17 cellular contexts compared by ENCODE assay signal in genomic region chr16:66309-67182, GRCh38. TPM values are rescaled to one million over a fixed set of nuclear protein-coding genes. Genes with fewer than 3 reads are reported as not detected.
DNase-seq lines count a peak whose midpoint lies in the region; ATAC-seq, FAIRE-seq and TF ChIP-seq lines count a peak whose summit lies in the region.
"Had no signal": no experiment of that assay in that cellular context is flagged by ENCODE, and none has a peak within 500 bp of the region (broad histone marks: within the 10 kb centered on the region; RNA-seq: fewer than 3 reads in every experiment).

No MANE protein-coding gene starts in this region.

- H3K9ac ChIP-seq in K562 (ENCODE audit: insufficient read depth in 1 of 2, low read depth in 2 of 2, low read length in 2 of 2), result peak overlapping the region in 1 of 2 experiments; percentile 37; a peak in 2 of 4 replicates

- H2AFZ ChIP-seq in K562 (ENCODE audit: low read depth, low read length), result no peak overlapping the region
- no peak overlapping the region for H2AFZ ChIP-seq in hepatocyte

- TF ChIP-seq POLR2A in K562 (conservative IDR thresholded peaks at IDR 0.05), result no peak
- no peak for TF ChIP-seq POLR2A in GM12892 (IDR thresholded peaks at IDR 0.05; ENCODE audit: low read depth, low read length)

- DNase-seq in left cardiac atrium (peak; percentile 19), Right ventricle myocardium inferior (ENCODE audit: missing footprints) (no peak), K562 (ENCODE audit: extremely low read depth in 1 of 4, low spot score in 3 of 4) (no peak), hepatocyte (ENCODE audit: low spot score) (no peak), substantia nigra (lab: John Stamatoyannopoulos, UW) (peak in 1 of 49 donors; percentile 73), GM12892 (ENCODE audit: insufficient read length) (no peak), amygdala (lab: John Stamatoyannopoulos, UW) (no peak)
- DNase-seq: cortex of kidney, SIG-M5 had no signal

- no peaks in the 10 kb centered on the region for H3K9me2 ChIP-seq in hepatocyte (replicated peaks; ENCODE audit: insufficient read depth)

- H3K9me1 ChIP-seq in K562 (ENCODE audit: control insufficient read depth, insufficient read depth, low read length), result no peaks in the 10 kb centered on the region

- H3K27me3 ChIP-seq in K562 (ENCODE audit: control insufficient read depth in 2 of 2, insufficient read depth in 2 of 2, low read length in 2 of 2) (no peaks in the 10 kb centered on the region), hepatocyte (no peaks in the 10 kb centered on the region)

- FAIRE-seq in K562 (lab: Jason Lieb, UNC), result peak; percentile 6
- FAIRE-seq in GM12892 (lab: Jason Lieb, UNC), result no peak
- FAIRE-seq: bronchial epithelial cell, small intestine, urothelium cell line had no signal

- intact Hi-C loops in left cardiac atrium (cut with DNase I), result no loop called here
- intact Hi-C loops in Right ventricle myocardium inferior (cut with DNase I), result no loop called here
- intact Hi-C loops in K562 (cut with micrococcal nuclease), result no loop called here

- H3K27ac ChIP-seq in K562 (ENCODE audit: extremely low read depth, low read depth, low read length), result no peak overlapping the region
- no peak overlapping the region for H3K27ac ChIP-seq in hepatocyte
- peak overlapping the region; percentile 38 for H3K27ac ChIP-seq in substantia nigra (ENCODE audit: low read depth, low read length, poor library complexity, severe bottlenecking)
- H3K27ac ChIP-seq: VCaP had no signal

- POLR2A ChIA-PET in K562 (lab: Yijun Ruan, JAX), result interaction anchor here (0.6 to 1.7 kb wide), 10 partner anchors 9 to 584 kb away, joined by 3 to 8 read pairs (median 4); partner anchors contain the start of genes HBQ1 and POLR3K

- ATAC-seq in left cardiac atrium (no peak), Right ventricle myocardium inferior (no peak), K562 (no peak), HG02678 (IDR thresholded peaks at IDR 0.05; ENCODE audit: unreplicated experiment) (no peak)

- H3K4me3 ChIP-seq in K562 (no peak overlapping the region), hepatocyte (no peak overlapping the region)
- H3K4me3 ChIP-seq: heart left ventricle, lung had no signal

- H3K4me2 ChIP-seq in K562 (ENCODE audit: insufficient read depth, low read length), result no peak overlapping the region
- peak overlapping the region; percentile 52 for H3K4me2 ChIP-seq in hepatocyte

- in situ Hi-C loops in K562 (cut with MboI), result no loop called here

- no peak for TF ChIP-seq EP300 in K562 (IDR thresholded peaks at IDR 0.05; ENCODE audit: low read length)

- no peak for TF ChIP-seq CTCF in K562 (IDR thresholded peaks at IDR 0.05 in 2 of 3, conservative IDR thresholded peaks at IDR 0.05 in 1 of 3; ENCODE audit: insufficient read depth in 2 of 3, low read depth in 1 of 3, low read length in 3 of 3)
- no peak for TF ChIP-seq CTCF in hepatocyte (IDR thresholded peaks at IDR 0.05; ENCODE audit: poor library complexity)

- peaks cover 10% of the 10 kb centered on the region for H4K20me1 ChIP-seq in K562 (replicated peaks; ENCODE audit: control insufficient read depth, insufficient read depth, low read length)
- peaks cover 50% of the 10 kb centered on the region for H4K20me1 ChIP-seq in hepatocyte (ENCODE audit: insufficient read depth, poor library complexity, severe bottlenecking)

- H3K79me2 ChIP-seq in K562 (ENCODE audit: control insufficient read depth, insufficient read depth, low read length) (no peaks in the 10 kb centered on the region), hepatocyte (peaks cover 54% of the 10 kb centered on the region)

- no peak for TF ChIP-seq RAD21 in K562 (CRISPR knock-in tag; conservative IDR thresholded peaks at IDR 0.05 in 1 of 2, IDR thresholded peaks at IDR 0.05 in 1 of 2)

- H3K4me1 ChIP-seq in K562 (replicated peaks in 1 of 2; ENCODE audit: control insufficient read depth in 2 of 2, insufficient read depth in 2 of 2, low read length in 2 of 2), result peaks cover 0 to 58% of the 10 kb centered on the region in 2 experiments; a peak in 3 of 5 replicates
- H3K4me1 ChIP-seq in hepatocyte (ENCODE audit: insufficient read depth), result peaks cover 26% of the 10 kb centered on the region

- H3K36me3 ChIP-seq in K562 (ENCODE audit: control insufficient read depth, insufficient read depth, low read length) (no peaks in the 10 kb centered on the region), hepatocyte (replicated peaks; ENCODE audit: insufficient read depth, low read depth) (no peaks in the 10 kb centered on the region)

- no peaks in the 10 kb centered on the region for H3K9me3 ChIP-seq in K562 (replicated peaks; ENCODE audit: control insufficient read depth, insufficient read depth, low read depth, low read length)
- H3K9me3 ChIP-seq in hepatocyte (ENCODE audit: low read depth), result no peaks in the 10 kb centered on the region
- H3K9me3 ChIP-seq: heart left ventricle had no signal

- CTCF ChIA-PET in K562 (lab: Yijun Ruan, JAX; ENCODE audit: low intra/inter-chr PET ratio), result interaction anchor here (0.8 to 7.3 kb wide), 4 partner anchors 30 to 296 kb away, joined by 3 to 125 read pairs (median 24); partner anchors contain the start of gene HBQ1

- WGBS in K562 (ENCODE audit: insufficient coverage, low coverage, missing lambda C conversion rate), result 54% methylated on average over 13 of the region's 13 CpGs
- 91% methylated on average over 13 of the region's 13 CpGs for WGBS in hepatocyte (ENCODE audit: low lambda C conversion rate, missing lambda C conversion rate)

- no TSS peak for BruUV-seq in K562 (replicated peaks; lab: Mats Ljungman, UMichigan)

RNA-seq across cellular contexts. Expression of gene RHBDF1, which starts 5.9 kb away (rescaled TPM):
- total RNA-seq in left cardiac atrium (10 to 100 TPM; 15.5 to 22.1 TPM), Right ventricle myocardium inferior (24.5 TPM), K562 (2014; rRNA removed) (4.5 and 5.9 TPM in 2 replicates), K562 (2014; rRNA removed; fragmentation: Illumina TruSeq; extraction: Trizol) (1.2 and 1.3 TPM in 2 replicates), K562 (2015; rRNA removed; fragmentation: Illumina TruSeq; extraction: Trizol) (1.2 and 1.6 TPM in 2 replicates), K562 (2021) (6.9 and 7.1 TPM in 2 replicates), hepatocyte (21.8 and 41.5 TPM in 2 replicates)
- total RNA-seq in K562 (2011; cell fraction: chromatin; rRNA removed; ENCODE audit: low replicate concordance), result 63.2 and 128 TPM in 2 replicates
- 70.9 and 80.0 TPM in 2 replicates for total RNA-seq in K562 (2011; cell fraction: nucleolus; rRNA removed)
- 60.5 TPM in 2 replicates for total RNA-seq in K562 (2011; cell fraction: nucleoplasm; rRNA removed)
- polyA plus RNA-seq in K562 (2011; rRNA removed) (8.2 and 20.0 TPM in 2 replicates), K562 (2014; fragmentation: Illumina TruSeq; extraction: Trizol) (4.2 and 5.5 TPM in 2 replicates), K562 (2014; fragmentation: Nextera tagmentation; extraction: Ambion mirVana) (1 to 10 TPM; 1.0 to 2.0 TPM), K562 (2014; rRNA removed) (6.0 and 6.9 TPM in 2 replicates), hepatocyte (73.6 and 95.3 TPM in 2 replicates)
- 9.3 and 10.9 TPM in 2 replicates for polyA plus RNA-seq in K562 (2011; cell fraction: cytosol; rRNA removed)
- 210 and 244 TPM in 2 replicates for polyA plus RNA-seq in K562 (2011; cell fraction: nucleus; rRNA removed)
- 3.0 and 13.0 TPM in 2 replicates for polyA plus RNA-seq in K562 (2012)
- polyA minus RNA-seq in K562 (2011; rRNA and poly(A)+ RNA removed), result 2.7 and 4.6 TPM in 2 replicates
- 3.7 and 10.0 TPM in 2 replicates for polyA minus RNA-seq in K562 (2011; cell fraction: cytosol; rRNA and poly(A)+ RNA removed)
- 15.8 and 22.8 TPM in 2 replicates for polyA minus RNA-seq in K562 (2011; cell fraction: nucleus; rRNA and poly(A)+ RNA removed)
- polyA plus RNA-seq in GM12892 (2012; ENCODE audit: missing spikeins), result 1.5 TPM
- polyA plus RNA-seq: CD4-positive, CD25-positive, alpha-beta regulatory T cell had no signal

RNA-seq across cellular contexts. Expression of gene MPG, which starts 11.5 kb away (rescaled TPM):
- total RNA-seq in left cardiac atrium (10 to 100 TPM; 29.9 to 40.2 TPM), Right ventricle myocardium inferior (37.2 TPM), K562 (2014; rRNA removed) (192 and 226 TPM in 2 replicates), K562 (2014; rRNA removed; fragmentation: Illumina TruSeq; extraction: Trizol) (5.0 and 6.1 TPM in 2 replicates), K562 (2015; rRNA removed; fragmentation: Illumina TruSeq; extraction: Trizol) (47.1 and 52.8 TPM in 2 replicates), K562 (2021) (80.1 and 81.9 TPM in 2 replicates), hepatocyte (67.4 and 85.7 TPM in 2 replicates)
- total RNA-seq in K562 (2011; cell fraction: chromatin; rRNA removed; ENCODE audit: low replicate concordance), result 6.3 and 35.1 TPM in 2 replicates
- total RNA-seq in K562 (2011; cell fraction: nucleolus; rRNA removed), result 52.2 and 54.0 TPM in 2 replicates
- 26.0 and 30.7 TPM in 2 replicates for total RNA-seq in K562 (2011; cell fraction: nucleoplasm; rRNA removed)
- polyA plus RNA-seq in K562 (2011; rRNA removed) (36.2 and 52.2 TPM in 2 replicates), K562 (2014; fragmentation: Illumina TruSeq; extraction: Trizol) (21.1 and 55.2 TPM in 2 replicates), K562 (2014; fragmentation: Nextera tagmentation; extraction: Ambion mirVana) (1 to 10 TPM in 1 of 2 experiments, under 1 TPM in 1; 0.42 to 2.2 TPM), K562 (2014; rRNA removed) (138 and 214 TPM in 2 replicates), hepatocyte (83.9 and 121 TPM in 2 replicates)
- 102 and 222 TPM in 2 replicates for polyA plus RNA-seq in K562 (2011; cell fraction: cytosol; rRNA removed)
- polyA plus RNA-seq in K562 (2011; cell fraction: nucleus; rRNA removed), result 38.8 and 51.3 TPM in 2 replicates
- polyA plus RNA-seq in K562 (2012), result 46.7 and 91.8 TPM in 2 replicates
- polyA minus RNA-seq in K562 (2011; rRNA and poly(A)+ RNA removed), result 5.7 and 7.4 TPM in 2 replicates
- polyA minus RNA-seq in K562 (2011; cell fraction: cytosol; rRNA and poly(A)+ RNA removed), result 34.4 and 54.7 TPM in 2 replicates
- 15.9 and 16.8 TPM in 2 replicates for polyA minus RNA-seq in K562 (2011; cell fraction: nucleus; rRNA and poly(A)+ RNA removed)
- polyA plus RNA-seq in GM12892 (2012; ENCODE audit: missing spikeins), result 33.2 TPM

RNA-seq across cellular contexts. Expression of gene SNRNP25, which starts 12.9 kb away (rescaled TPM):
- total RNA-seq in left cardiac atrium (10 to 100 TPM; 54.7 to 56.9 TPM), Right ventricle myocardium inferior (80.7 TPM), K562 (2014; rRNA removed) (176 and 178 TPM in 2 replicates), K562 (2014; rRNA removed; fragmentation: Illumina TruSeq; extraction: Trizol) (78.8 and 107 TPM in 2 replicates), K562 (2015; rRNA removed; fragmentation: Illumina TruSeq; extraction: Trizol) (106 and 108 TPM in 2 replicates), K562 (2021) (123 and 124 TPM in 2 replicates), hepatocyte (18.2 and 18.3 TPM in 2 replicates)
- total RNA-seq in K562 (2011; cell fraction: chromatin; rRNA removed; ENCODE audit: low replicate concordance), result 58.7 and 108 TPM in 2 replicates
- 59.2 and 64.4 TPM in 2 replicates for total RNA-seq in K562 (2011; cell fraction: nucleolus; rRNA removed)
- total RNA-seq in K562 (2011; cell fraction: nucleoplasm; rRNA removed), result 61.2 and 70.4 TPM in 2 replicates
- polyA plus RNA-seq in K562 (2011; rRNA removed) (116 and 117 TPM in 2 replicates), K562 (2014; fragmentation: Illumina TruSeq; extraction: Trizol) (103 and 132 TPM in 2 replicates), K562 (2014; fragmentation: Nextera tagmentation; extraction: Ambion mirVana) (10 to 100 TPM; 59.0 to 61.5 TPM), K562 (2014; rRNA removed) (122 and 154 TPM in 2 replicates), hepatocyte (35.3 and 43.1 TPM in 2 replicates)
- polyA plus RNA-seq in K562 (2011; cell fraction: cytosol; rRNA removed), result 102 and 106 TPM in 2 replicates
- polyA plus RNA-seq in K562 (2011; cell fraction: nucleus; rRNA removed), result 107 and 113 TPM in 2 replicates
- polyA plus RNA-seq in K562 (2012), result 70.9 and 149 TPM in 2 replicates
- 48.3 and 52.8 TPM in 2 replicates for polyA minus RNA-seq in K562 (2011; rRNA and poly(A)+ RNA removed)
- polyA minus RNA-seq in K562 (2011; cell fraction: cytosol; rRNA and poly(A)+ RNA removed), result 20.9 and 31.3 TPM in 2 replicates
- 18.3 and 31.3 TPM in 2 replicates for polyA minus RNA-seq in K562 (2011; cell fraction: nucleus; rRNA and poly(A)+ RNA removed)
- 70.2 TPM for polyA plus RNA-seq in GM12892 (2012; ENCODE audit: missing spikeins)

RNA-seq across cellular contexts. Expression of gene POLR3K, which starts 13.1 kb away (rescaled TPM):
- total RNA-seq in left cardiac atrium (10 to 100 TPM; 11.4 to 11.7 TPM), Right ventricle myocardium inferior (11.3 TPM), K562 (2014; rRNA removed) (62.7 and 65.7 TPM in 2 replicates), K562 (2014; rRNA removed; fragmentation: Illumina TruSeq; extraction: Trizol) (46.3 and 53.5 TPM in 2 replicates), K562 (2015; rRNA removed; fragmentation: Illumina TruSeq; extraction: Trizol) (42.1 and 43.7 TPM in 2 replicates), K562 (2021) (86.7 and 90.9 TPM in 2 replicates), hepatocyte (2.7 and 2.8 TPM in 2 replicates)
- 53.1 and 79.0 TPM in 2 replicates for total RNA-seq in K562 (2011; cell fraction: chromatin; rRNA removed; ENCODE audit: low replicate concordance)
- 47.2 and 48.0 TPM in 2 replicates for total RNA-seq in K562 (2011; cell fraction: nucleolus; rRNA removed)
- total RNA-seq in K562 (2011; cell fraction: nucleoplasm; rRNA removed), result 66.1 and 91.1 TPM in 2 replicates
- polyA plus RNA-seq in K562 (2011; rRNA removed) (86.0 and 95.2 TPM in 2 replicates), K562 (2014; fragmentation: Illumina TruSeq; extraction: Trizol) (68.2 and 81.3 TPM in 2 replicates), K562 (2014; fragmentation: Nextera tagmentation; extraction: Ambion mirVana) (100 to 1,000 TPM; 304 to 315 TPM), K562 (2014; rRNA removed) (120 and 135 TPM in 2 replicates), hepatocyte (12.1 and 12.5 TPM in 2 replicates)
- 138 TPM in 2 replicates for polyA plus RNA-seq in K562 (2011; cell fraction: cytosol; rRNA removed)
- 48.9 and 51.4 TPM in 2 replicates for polyA plus RNA-seq in K562 (2011; cell fraction: nucleus; rRNA removed)
- 55.3 and 115 TPM in 2 replicates for polyA plus RNA-seq in K562 (2012)
- polyA minus RNA-seq in K562 (2011; rRNA and poly(A)+ RNA removed), result 81.3 and 98.4 TPM in 2 replicates
- polyA minus RNA-seq in K562 (2011; cell fraction: cytosol; rRNA and poly(A)+ RNA removed), result 37.8 and 43.4 TPM in 2 replicates
- polyA minus RNA-seq in K562 (2011; cell fraction: nucleus; rRNA and poly(A)+ RNA removed), result 17.2 and 28.0 TPM in 2 replicates
- 55.9 TPM for polyA plus RNA-seq in GM12892 (2012; ENCODE audit: missing spikeins)
